In genomic region chr16:11546522-11547485, GRCh38 we compare ENCODE assay signal across 12 cellular contexts. TPM values are rescaled to one million over a fixed set of nuclear protein-coding genes. Genes with fewer than 3 reads are reported as not detected.
A peak's percentile ranks its signal among the peaks of the same experiment; 100 is the strongest.
DNase-seq lines count a peak whose midpoint lies in the region; ATAC-seq and TF ChIP-seq lines count a peak whose summit lies in the region.
"Had no signal": no experiment of that assay in that cellular context is flagged by ENCODE, and none has a peak within 500 bp of the region (broad histone marks: within the 10 kb centered on the region; RNA-seq: fewer than 3 reads in every experiment).

No MANE protein-coding gene starts in this region.

- intact Hi-C loops in breast epithelium (cut with DNase I; ENCODE audit: low total_unique reads), result no loop called here
- intact Hi-C loops in MCF 10A (cut with micrococcal nuclease), result no loop called here
- intact Hi-C loops in mammary epithelial cell (cut with micrococcal nuclease), result no loop called here
- intact Hi-C loops in transverse colon (cut with DNase I; ENCODE audit: low total_unique reads), result no loop called here

- H3K4me1 ChIP-seq in breast epithelium (no peaks in the 10 kb centered on the region), mammary epithelial cell (ENCODE audit: insufficient read depth, low read length) (peaks cover 6% of the 10 kb centered on the region), transverse colon (peaks cover 0 to 4% (median 2%) of the 10 kb centered on the region in 4 donors)
- H3K4me1 ChIP-seq: BE2C had no signal

- TF ChIP-seq CTCF in breast epithelium (IDR thresholded peaks at IDR 0.05), result no peak
- no peak for TF ChIP-seq CTCF in MCF 10A (IDR thresholded peaks at IDR 0.05; ENCODE audit: unreplicated experiment)
- TF ChIP-seq CTCF in mammary epithelial cell (conservative IDR thresholded peaks at IDR 0.05 in 1 of 2, IDR thresholded peaks at IDR 0.05 in 1 of 2; ENCODE audit: extremely low read depth in 1 of 2, insufficient read depth in 1 of 2, low read depth in 1 of 2, low read length in 2 of 2), result no peak
- TF ChIP-seq CTCF in transverse colon (IDR thresholded peaks at IDR 0.05), result no peak

- ATAC-seq in GM21447 (IDR thresholded peaks at IDR 0.05; ENCODE audit: unreplicated experiment), result no peak

- 42% methylated on average over 12 of the region's 12 CpGs for WGBS in mammary epithelial cell (ENCODE audit: low coverage, missing lambda C conversion rate)
- 70% methylated on average over 9 to 12 of the region's 12 CpGs for WGBS in transverse colon (ENCODE audit: low coverage in 1 of 2), 2 donors

- H3K9ac ChIP-seq in mammary epithelial cell (ENCODE audit: insufficient read depth, low read length), result no peak overlapping the region

- no peaks in the 10 kb centered on the region for H3K9me3 ChIP-seq in breast epithelium
- no peaks in the 10 kb centered on the region for H3K9me3 ChIP-seq in mammary epithelial cell (replicated peaks; ENCODE audit: insufficient read depth, low read length)
- no peaks in the 10 kb centered on the region for H3K9me3 ChIP-seq in transverse colon
- H3K9me3 ChIP-seq: BE2C had no signal

- TF ChIP-seq POLR2A in breast epithelium (IDR thresholded peaks at IDR 0.05) (no peak), transverse colon (IDR thresholded peaks at IDR 0.05) (no peak)

- no peaks in the 10 kb centered on the region for H4K20me1 ChIP-seq in mammary epithelial cell (ENCODE audit: insufficient read depth, low read length)

- no peak overlapping the region for H3K4me2 ChIP-seq in mammary epithelial cell (ENCODE audit: insufficient read depth, low read depth, low read length)

- H3K4me1 Mint-ChIP-seq in MCF 10A (ENCODE audit: insufficient read depth, unreplicated experiment), result no peaks in the 10 kb centered on the region

- no peaks in the 10 kb centered on the region for H3K27me3 ChIP-seq in breast epithelium
- H3K27me3 ChIP-seq in mammary epithelial cell (ENCODE audit: insufficient read depth, low read length), result no peaks in the 10 kb centered on the region
- no peaks in the 10 kb centered on the region for H3K27me3 ChIP-seq in transverse colon
- H3K27me3 ChIP-seq: BE2C had no signal

- DNase-seq in breast epithelium (ENCODE audit: low spot score in 2 of 2), result no peak
- DNase-seq in MCF 10A (ENCODE audit: unreplicated experiment), result no peak
- peak; percentile 29 for DNase-seq in mammary epithelial cell
- peak; percentile 77 for DNase-seq in medulla oblongata (ENCODE audit: extremely low spot score)
- no peak for DNase-seq in transverse colon
- DNase-seq in SIG-M5 treated with dmso at 0.1 percent for 504 hours (lab: John Stamatoyannopoulos, UW; ENCODE audit: unreplicated experiment), result no peak
- DNase-seq in UCSD-AML1 (lab: John Stamatoyannopoulos, UW; ENCODE audit: unreplicated experiment), result no peak
- DNase-seq: activated effector memory CD4-positive, alpha-beta T cell treated with Interleukin-2 at 50 U/mL for 16 hours; BE2C; small intestine had no signal

- peaks cover 60% of the 10 kb centered on the region for H3K36me3 Mint-ChIP-seq in MCF 10A (ENCODE audit: insufficient read depth, unreplicated experiment)

- dilution Hi-C loops in mammary epithelial cell (cut with HindIII; ENCODE audit: low sequenced_read_pairs), result no loop called here

- BruUV-seq in MCF 10A (replicated peaks; lab: Mats Ljungman, UMichigan) (no TSS peak), mammary epithelial cell (replicated peaks; lab: Mats Ljungman, UMichigan) (no TSS peak)

- no peak overlapping the region for H2AFZ ChIP-seq in mammary epithelial cell (ENCODE audit: low read depth, low read length)

- H3K4me3 ChIP-seq in breast epithelium, result no peak overlapping the region
- H3K4me3 ChIP-seq in mammary epithelial cell (replicated peaks in 1 of 3; ENCODE audit: insufficient read depth in 1 of 3, low read depth in 2 of 3, low read length in 3 of 3), result no peak overlapping the region
- no peak overlapping the region for H3K4me3 ChIP-seq in transverse colon

- H3K27me3 Mint-ChIP-seq in MCF 10A (ENCODE audit: insufficient read depth, unreplicated experiment), result no peaks in the 10 kb centered on the region

- H3K79me2 ChIP-seq in mammary epithelial cell (ENCODE audit: insufficient read depth, low read length), result peaks cover 3% of the 10 kb centered on the region

- POLR2A ChIA-PET in MCF 10A (lab: Yijun Ruan, JAX), result interaction anchor here (0.7 to 1.5 kb wide), 4 partner anchors 11 to 94 kb away, joined by 3 to 5 read pairs (median 4); no protein-coding TSS in a partner anchor

- in situ Hi-C loops in mammary epithelial cell (cut with MboI; ENCODE audit: low sequenced_read_pairs in 2 of 2), result no loop called here
- in situ Hi-C loops in transverse colon (cut with MboI; ENCODE audit: low pct_ligation_motif_present in 1 of 4, low pct_unique_long_range_greater_than_20kb in 1 of 4, low sequenced_read_pairs in 3 of 4), result loop anchor here (10.0 to 25.0 kb wide), 4 partner anchors 98 to 585 kb away; no protein-coding TSS in a partner anchor

- no peak for TF ChIP-seq EP300 in transverse colon (IDR thresholded peaks at IDR 0.05; ENCODE audit: low read depth)

- no peaks in the 10 kb centered on the region for H3K36me3 ChIP-seq in breast epithelium
- peaks cover 30% of the 10 kb centered on the region for H3K36me3 ChIP-seq in mammary epithelial cell (ENCODE audit: insufficient read depth, low read length)
- H3K36me3 ChIP-seq in transverse colon, result peaks cover 0 to 26% (median 7%) of the 10 kb centered on the region in 4 donors
- H3K36me3 ChIP-seq: BE2C had no signal

- no peak overlapping the region for H3K27ac Mint-ChIP-seq in MCF 10A (ENCODE audit: low read depth, unreplicated experiment)

- no peak overlapping the region for H3K4me3 Mint-ChIP-seq in MCF 10A (ENCODE audit: unreplicated experiment)

- H3K27ac ChIP-seq in breast epithelium (peak overlapping the region; percentile 34 to 76), mammary epithelial cell (ENCODE audit: insufficient read depth, low read depth, low read length) (no peak overlapping the region), transverse colon (peak overlapping the region; percentile 54 to 68 (median 60))
- H3K27ac ChIP-seq: VCaP had no signal

- CTCF ChIA-PET in MCF 10A (lab: Yijun Ruan, JAX), result interaction anchor here (1.0 kb wide), 1 partner anchor 250 kb away, joined by 3 read pairs; the partner anchor contains the start of gene ZC3H7A
- CTCF ChIA-PET in mammary epithelial cell (lab: Charles Lee; ENCODE audit: low non-redundant PET), result no interaction called here

- no peaks in the 10 kb centered on the region for H3K9me3 Mint-ChIP-seq in MCF 10A (ENCODE audit: unreplicated experiment)

RNA-seq across cellular contexts. Expression of gene LITAF, which starts 39.9 kb away (rescaled TPM):
- total RNA-seq in breast epithelium (100 to 1,000 TPM in 1 of 3 donors, 10 to 100 TPM in 2; 50.6 to 109 (median 59.0) TPM), MCF 10A (2022) (120 and 161 TPM in 2 replicates), mammary epithelial cell (100 to 1,000 TPM; 128 to 197 TPM), transverse colon (100 to 1,000 TPM in 2 of 4 donors, 10 to 100 TPM in 2; 32.8 to 193 (median 101) TPM)
- 180 TPM for polyA plus RNA-seq in mammary epithelial cell
- 276 TPM for polyA minus RNA-seq in mammary epithelial cell

Comparison
In these comparisons a context has a peak if more than half of its experiments do, and no peak if none do; other contexts are left out.
1. DNase-seq: peak in mammary epithelial cell (single experiment) and medulla oblongata (single experiment); none in breast epithelium (0 of 2), MCF 10A (single experiment), transverse colon (single experiment), SIG-M5 treated with dmso at 0.1 percent for 504 hours (single experiment) and UCSD-AML1 (single experiment).
2. in situ Hi-C loops: an anchor here in transverse colon (10.0 to 25.0 kb wide); none called in mammary epithelial cell.